In genomic region chr10:61364619-61365018, GRCh38 we compare ENCODE assay signal across 26 cellular contexts.
"Had no signal": no experiment of that assay in that cellular context is flagged by ENCODE, and none has a peak within 500 bp of the region (broad histone marks: within the 10 kb centered on the region; RNA-seq: fewer than 3 reads in every experiment).

No MANE protein-coding gene starts in this region.

- H3K36me3 ChIP-seq: colonic mucosa, esophagus squamous epithelium, gastrocnemius medialis, heart right ventricle, lower lobe of right lung had no signal

- H3K4me3 ChIP-seq: colonic mucosa, esophagus squamous epithelium, gastrocnemius medialis, heart right ventricle, lower lobe of right lung, mucosa of descending colon had no signal

- H3K9me3 ChIP-seq: colonic mucosa, esophagus squamous epithelium, gastrocnemius medialis, heart right ventricle, lower lobe of right lung, mucosa of descending colon had no signal

- H3K27ac ChIP-seq: colonic mucosa, epithelial cell of prostate, esophagus squamous epithelium, gastrocnemius medialis, heart right ventricle, lower lobe of right lung had no signal

- H3K4me1 ChIP-seq: colonic mucosa, esophagus squamous epithelium, gastrocnemius medialis, heart right ventricle, lower lobe of right lung had no signal

- ATAC-seq: effector memory CD8-positive, alpha-beta T cell; esophagus mucosa; gastrocnemius medialis; heart right ventricle; left cardiac atrium; left lobe of liver; left ventricle myocardium superior; lower lobe of right lung; mucosa of descending colon had no signal

- FAIRE-seq: endometrium, islet of Langerhans, keratinocyte had no signal

- H3K27me3 ChIP-seq: colonic mucosa, esophagus squamous epithelium, gastrocnemius medialis, heart right ventricle had no signal

- DNase-seq: colonic mucosa; cortex of kidney; effector CD8-positive, alpha-beta T cell; effector memory CD8-positive, alpha-beta T cell; endodermal cell; erythroblast; esophagus squamous epithelium; foreskin fibroblast; foreskin melanocyte; gastrocnemius medialis; glutamatergic neuron; head of caudate nucleus; heart right ventricle; hippocampal formation; left cardiac atrium; left ventricle myocardium superior; lower lobe of right lung; mesenchymal stem cell; mucosa of descending colon; naive B cell had no signal
